ENCODE assay signal across 1 cellular context in the genomic region with DNA sequence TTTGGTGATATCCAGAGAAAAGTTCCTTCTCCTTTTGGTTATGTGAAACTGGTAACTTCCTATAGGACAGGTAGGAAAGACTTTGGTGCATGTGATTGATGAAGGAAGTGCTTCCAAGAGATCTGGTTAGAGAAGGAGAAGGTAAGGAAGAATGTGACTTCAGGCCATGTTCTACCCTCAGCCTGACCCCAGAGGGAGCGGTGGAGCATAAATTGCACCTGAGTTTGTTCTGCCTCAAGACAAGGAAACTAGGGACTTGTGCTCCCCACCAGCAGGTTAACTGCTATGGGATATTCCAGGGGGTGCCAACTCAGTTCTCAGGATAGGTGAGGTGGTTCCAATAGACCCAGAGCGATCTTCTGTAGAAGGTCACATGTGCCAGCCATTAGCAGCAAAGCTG.
TF ChIP-seq lines count a peak whose summit lies in the region.

No MANE protein-coding gene starts in this region.

TF ChIP-seq in H1, 55 proteins besides CTCF, POLR2A, EP300 and RAD21 (continued from another document):
- no peak for TF ChIP-seq TAF1 (IDR thresholded peaks at IDR 0.05; ENCODE audit: low read depth, low read length)
TF ChIP-seq in H1: peak in this region for 0.
